In genomic region chr1:156804572-156805243, GRCh38 we compare ENCODE assay signal across 1 cellular context.
TF ChIP-seq lines count a peak whose summit lies in the region.

No MANE protein-coding gene starts in this region.

TF ChIP-seq in endothelial cell of umbilical vein, 7 proteins besides CTCF, POLR2A, EP300 and RAD21:
- TF ChIP-seq FOS (IDR thresholded peaks at IDR 0.05; ENCODE audit: borderline replicate concordance, insufficient read depth, low read length) = no peak
- no peak for TF ChIP-seq POLR2AphosphoS5 (IDR thresholded peaks at IDR 0.05; ENCODE audit: insufficient read depth, low read depth, low read length)
- TF ChIP-seq EZH2 (IDR thresholded peaks at IDR 0.05; ENCODE audit: borderline replicate concordance, low read depth, low read length, severe bottlenecking) = no peak
- no peak for TF ChIP-seq MAX (IDR thresholded peaks at IDR 0.05; ENCODE audit: insufficient read depth, insufficient read length)
- no peak for TF ChIP-seq GATA2 (IDR thresholded peaks at IDR 0.05; ENCODE audit: insufficient read depth, insufficient read length, low read depth, low read length)
